Comparison of ENCODE assay signal across 9 cellular contexts in genomic region chr9:94945191-94946144, GRCh38.
A peak's percentile ranks its signal among the peaks of the same experiment; 100 is the strongest.
DNase-seq lines count a peak whose midpoint lies in the region; ATAC-seq, FAIRE-seq and TF ChIP-seq lines count a peak whose summit lies in the region.
"Had no signal": no experiment of that assay in that cellular context is flagged by ENCODE, and none has a peak within 500 bp of the region (broad histone marks: within the 10 kb centered on the region; RNA-seq: fewer than 3 reads in every experiment).

No MANE protein-coding gene starts in this region.

- H3K14ac ChIP-seq in neuronal stem cell (ENCODE audit: low read length): peak overlapping the region; percentile 41

- TF ChIP-seq CTCF in AG10803 (conservative IDR thresholded peaks at IDR 0.05; ENCODE audit: low read length): no peak
- TF ChIP-seq CTCF in PC-9 (conservative IDR thresholded peaks at IDR 0.05): no peak

- peaks cover 74% of the 10 kb centered on the region for H3K4me1 ChIP-seq in PC-9 (replicated peaks; ENCODE audit: insufficient read depth)
- peaks cover 14 to 18% of the 10 kb centered on the region in 2 donors for H3K4me1 ChIP-seq in neuronal stem cell (ENCODE audit: control insufficient read depth in 2 of 2, insufficient read depth in 1 of 2, low read depth in 1 of 2, low read length in 2 of 2)

- CTCF ChIA-PET in PC-9 (lab: Charles Lee): no interaction called here

- no CpG with 5 or more reads among the region's 14 CpGs for WGBS in neuronal stem cell (ENCODE audit: extremely low coverage in 2 of 2, insufficient read length in 2 of 2, insufficient replicate concordance in 1 of 2), 2 donors

- no peak overlapping the region for H2BK120ac ChIP-seq in neuronal stem cell (ENCODE audit: low read depth, low read length)

- H4K91ac ChIP-seq in neuronal stem cell (ENCODE audit: low read depth, low read length, poor library complexity): no peak overlapping the region

- no peak overlapping the region for H4K8ac ChIP-seq in neuronal stem cell (ENCODE audit: low read depth, low read length)

- H3K9me3 ChIP-seq in PC-9 (ENCODE audit: insufficient read depth, low read depth) (no peaks in the 10 kb centered on the region), neuronal stem cell (replicated peaks in 1 of 2; ENCODE audit: control insufficient read depth in 2 of 2, insufficient read depth in 1 of 2, low read depth in 1 of 2, low read length in 2 of 2) (no peaks in the 10 kb centered on the region)

- no peaks in the 10 kb centered on the region for H3K79me1 ChIP-seq in neuronal stem cell (ENCODE audit: low read depth, low read length)

- BruUV-seq in PC-9 (replicated peaks; lab: Mats Ljungman, UMichigan): TSS peak; percentile 32

- H3K9me3 Mint-ChIP-seq in activated T-helper 1 cell treated with anti-CD3 and anti-CD28 coated beads, Interleukin-12 subunit alpha, Interleukin-12 subunit beta, Interleukin-2, Interleukin-4 antibody, amounts not matched to agents 30 ng/mL and 10 ng/mL and 1 ng/mL, durations not matched to agents 14 hours and 24 hours and 36 hours: no peaks in the 10 kb centered on the region

- peak overlapping the region; percentile 83 for H3K27ac ChIP-seq in PC-9
- no peak overlapping the region for H3K27ac ChIP-seq in neuronal stem cell (replicated peaks; ENCODE audit: low read length)

- peaks cover 19% of the 10 kb centered on the region for H3K4me1 Mint-ChIP-seq in activated T-helper 1 cell treated with anti-CD3 and anti-CD28 coated beads, Interleukin-12 subunit alpha, Interleukin-12 subunit beta, Interleukin-2, Interleukin-4 antibody, amounts not matched to agents 30 ng/mL and 10 ng/mL and 1 ng/mL, durations not matched to agents 14 hours and 24 hours and 36 hours (ENCODE audit: low read depth)

- no peak overlapping the region for H2BK15ac ChIP-seq in neuronal stem cell (ENCODE audit: low read length)

- H3K9ac ChIP-seq in neuronal stem cell (ENCODE audit: low read depth, low read length, poor library complexity): peak overlapping the region; percentile 78

- no peak for FAIRE-seq in GM12892 (lab: Jason Lieb, UNC)
- FAIRE-seq: G401.6 had no signal

- no peak overlapping the region for H2BK5ac ChIP-seq in neuronal stem cell (ENCODE audit: low read length)

- DNase-seq in AG10803 (ENCODE audit: low read depth) (peak; percentile 87), PC-9 (peak; percentile 38 to 70), neuronal stem cell (ENCODE audit: low spot score) (no peak), GM12892 (ENCODE audit: insufficient read length) (no peak), T-helper 9 cell (no peak)
- DNase-seq in activated T-helper 1 cell treated with anti-CD3 and anti-CD28 coated beads, Interleukin-12 subunit alpha, Interleukin-12 subunit beta, Interleukin-2, Interleukin-4 antibody, amounts not matched to agents 30 ng/mL and 10 ng/mL and 1 ng/mL, durations not matched to agents 14 hours and 24 hours and 36 hours (ENCODE audit: low spot score): no peak

- no peaks in the 10 kb centered on the region for H3K79me2 ChIP-seq in PC-9 (ENCODE audit: low read depth)

- no peaks in the 10 kb centered on the region for H3K27me3 ChIP-seq in PC-9 (ENCODE audit: insufficient read depth, low read depth)
- H3K27me3 ChIP-seq in neuronal stem cell (ENCODE audit: control insufficient read depth in 3 of 3, insufficient read depth in 3 of 3, low read depth in 1 of 3, low read length in 3 of 3): no peaks in the 10 kb centered on the region

- H2BK12ac ChIP-seq in neuronal stem cell (ENCODE audit: low read length): no peak overlapping the region

- no peaks in the 10 kb centered on the region for H3K36me3 ChIP-seq in PC-9 (ENCODE audit: low read depth)
- no peaks in the 10 kb centered on the region for H3K36me3 ChIP-seq in neuronal stem cell (replicated peaks in 1 of 2; ENCODE audit: control insufficient read depth in 2 of 2, insufficient read depth in 2 of 2, low read length in 2 of 2)

- peaks cover 62% of the 10 kb centered on the region for H3F3A ChIP-seq in PC-9 (ENCODE audit: insufficient read depth, low read depth)

- peaks cover 1% of the 10 kb centered on the region for H3K27me3 Mint-ChIP-seq in activated T-helper 1 cell treated with anti-CD3 and anti-CD28 coated beads, Interleukin-12 subunit alpha, Interleukin-12 subunit beta, Interleukin-2, Interleukin-4 antibody, amounts not matched to agents 30 ng/mL and 10 ng/mL and 1 ng/mL, durations not matched to agents 14 hours and 24 hours and 36 hours (ENCODE audit: insufficient read depth)

- H3K9me2 ChIP-seq in PC-9 (ENCODE audit: insufficient read depth): no peaks in the 10 kb centered on the region

- H3K18ac ChIP-seq in neuronal stem cell (ENCODE audit: low read length): no peak overlapping the region

- H3K23ac ChIP-seq in neuronal stem cell (ENCODE audit: low read depth, low read length, poor library complexity): peak overlapping the region; percentile 34

- H4K20me1 ChIP-seq in PC-9 (ENCODE audit: insufficient read depth): no peaks in the 10 kb centered on the region

- H2AK5ac ChIP-seq in neuronal stem cell (ENCODE audit: low read depth, low read length): no peak overlapping the region

- POLR2A ChIA-PET in PC-9 (lab: Charles Lee; ENCODE audit: unreplicated experiment): interaction anchor here (0.5 to 0.7 kb wide), 4 partner anchors 8 to 61 kb away, joined by 3 to 7 read pairs (median 5); no protein-coding TSS in a partner anchor

- H3K4me3 ChIP-seq in AG10803 (ENCODE audit: low read length) (no peak overlapping the region), PC-9 (no peak overlapping the region), neuronal stem cell (ENCODE audit: low read length in 2 of 2) (no peak overlapping the region)

- intact Hi-C loops in PC-9 (cut with micrococcal nuclease; ENCODE audit: unreplicated experiment): no loop called here
- intact Hi-C loops in activated T-helper 1 cell treated with anti-CD3 and anti-CD28 coated beads, Interleukin-12 subunit alpha, Interleukin-12 subunit beta, Interleukin-2, Interleukin-4 antibody, amounts not matched to agents 30 ng/mL and 10 ng/mL and 1 ng/mL, durations not matched to agents 14 hours and 24 hours and 36 hours (cut with micrococcal nuclease): no loop called here

- TF ChIP-seq POLR2A in GM12892 (IDR thresholded peaks at IDR 0.05; ENCODE audit: low read depth, low read length): no peak

- H3K4me3 Mint-ChIP-seq in activated T-helper 1 cell treated with anti-CD3 and anti-CD28 coated beads, Interleukin-12 subunit alpha, Interleukin-12 subunit beta, Interleukin-2, Interleukin-4 antibody, amounts not matched to agents 30 ng/mL and 10 ng/mL and 1 ng/mL, durations not matched to agents 14 hours and 24 hours and 36 hours: no peak overlapping the region

- peak overlapping the region; percentile 48 for H3K4me2 ChIP-seq in PC-9
- no peak overlapping the region for H3K4me2 ChIP-seq in neuronal stem cell (ENCODE audit: insufficient read depth, low read length, poor library complexity, severe bottlenecking)

- no peaks in the 10 kb centered on the region for H3K36me3 Mint-ChIP-seq in activated T-helper 1 cell treated with anti-CD3 and anti-CD28 coated beads, Interleukin-12 subunit alpha, Interleukin-12 subunit beta, Interleukin-2, Interleukin-4 antibody, amounts not matched to agents 30 ng/mL and 10 ng/mL and 1 ng/mL, durations not matched to agents 14 hours and 24 hours and 36 hours (ENCODE audit: low read depth)

- H2AFZ ChIP-seq in PC-9 (no peak overlapping the region), neuronal stem cell (ENCODE audit: low read length) (no peak overlapping the region)

- ATAC-seq in esophagus mucosa (peak; percentile 90), GM21360 (IDR thresholded peaks at IDR 0.05; ENCODE audit: unreplicated experiment) (no peak)

- no peak overlapping the region for H3K4ac ChIP-seq in neuronal stem cell (ENCODE audit: low read length)

- H3K27ac Mint-ChIP-seq in activated T-helper 1 cell treated with anti-CD3 and anti-CD28 coated beads, Interleukin-12 subunit alpha, Interleukin-12 subunit beta, Interleukin-2, Interleukin-4 antibody, amounts not matched to agents 30 ng/mL and 10 ng/mL and 1 ng/mL, durations not matched to agents 14 hours and 24 hours and 36 hours: no peak overlapping the region

Comparison
In these comparisons a context has a peak if more than half of its experiments do, and no peak if none do; other contexts are left out.
1. DNase-seq: peak in AG10803 (single experiment) and PC-9 (2 of 2); none in neuronal stem cell (single experiment), activated T-helper 1 cell treated with anti-CD3 and anti-CD28 coated beads, Interleukin-12 subunit alpha, Interleukin-12 subunit beta, Interleukin-2, Interleukin-4 antibody, amounts not matched to agents 30 ng/mL and 10 ng/mL and 1 ng/mL, durations not matched to agents 14 hours and 24 hours and 36 hours (single experiment), GM12892 (single experiment) and T-helper 9 cell (single experiment).